20 cellular contexts compared by ENCODE assay signal in genomic region chr10:105585753-105586152, GRCh38.
DNase-seq lines count a peak whose midpoint lies in the region; ATAC-seq, FAIRE-seq and TF ChIP-seq lines count a peak whose summit lies in the region.
"Had no signal": no experiment of that assay in that cellular context is flagged by ENCODE, and none has a peak within 500 bp of the region (broad histone marks: within the 10 kb centered on the region; RNA-seq: fewer than 3 reads in every experiment).

No MANE protein-coding gene starts in this region.

- no peaks in the 10 kb centered on the region for H3K36me3 ChIP-seq in astrocyte (ENCODE audit: insufficient read depth, low read length)
- H3K36me3 ChIP-seq in A673 (ENCODE audit: insufficient read depth, low read length, poor library complexity, severe bottlenecking), result no peaks in the 10 kb centered on the region
- no peaks in the 10 kb centered on the region for H3K36me3 ChIP-seq in testis (ENCODE audit: low read depth, missing control alignments)
- H3K36me3 ChIP-seq: upper lobe of left lung had no signal

- intact Hi-C loops in A673 (cut with micrococcal nuclease; ENCODE audit: unreplicated experiment) (no loop called here), testis (cut with DNase I; ENCODE audit: low total_unique reads) (no loop called here)

- H3K9me3 ChIP-seq in astrocyte (ENCODE audit: insufficient read depth, low read depth, low read length) (no peaks in the 10 kb centered on the region), A673 (ENCODE audit: low read depth, low read length, poor library complexity, severe bottlenecking) (no peaks in the 10 kb centered on the region), testis (no peaks in the 10 kb centered on the region)
- H3K9me3 ChIP-seq: upper lobe of left lung had no signal

- FAIRE-seq in astrocyte (lab: Jason Lieb, UNC), result no peak
- FAIRE-seq: GM12878, TTC549 had no signal

- TF ChIP-seq POLR2A in testis (IDR thresholded peaks at IDR 0.05), result no peak

- DNase-seq in A172 (ENCODE audit: low spot score) (peak; percentile 62), HS-27A (ENCODE audit: low read depth) (peak; percentile 59), astrocyte (ENCODE audit: low read depth) (peak; percentile 66), iris pigment epithelial cell (ENCODE audit: low read depth) (peak; percentile 58), NCI-H446 (lab: John Stamatoyannopoulos, UW) (no peak), A673 (ENCODE audit: low spot score) (no peak), testis (no peak)
- DNase-seq: activated CD4-positive, alpha-beta T cell treated with anti-CD3 and anti-CD28 coated beads, Interleukin-2, amount 50 U/mL, for 1 hour; activated naive CD4-positive, alpha-beta T cell treated with anti-CD3 and anti-CD28 coated beads, Interleukin-2, amount 10 ng/mL, durations not matched to agents 7 days and 5 days; H9; left colon; NCI-H1694 treated with DMSO at 0.1 percent for 48 hours; NCI-H510A treated with DMSO at 0.1 percent for 48 hours; posterior cingulate gyrus; stimulated activated naive B cell treated with anti-CD40 and anti-IgM and Interleukin-4, amounts not matched to agents 10 μg/mL and 1 μg/mL and 100 μg/mL, for 72 hours; upper lobe of left lung had no signal

- no peaks in the 10 kb centered on the region for H4K20me1 ChIP-seq in astrocyte (ENCODE audit: insufficient read depth, low read length)

- POLR2A ChIA-PET in A673 (lab: Charles Lee; ENCODE audit: low non-redundant PET), result no interaction called here

- no peak for TF ChIP-seq CTCF in astrocyte (IDR thresholded peaks at IDR 0.05; ENCODE audit: insufficient read depth, low read depth, low read length)
- TF ChIP-seq CTCF in A673 (conservative IDR thresholded peaks at IDR 0.05; ENCODE audit: low read depth, low read length), result no peak
- TF ChIP-seq CTCF in testis (IDR thresholded peaks at IDR 0.05), result no peak

- H3K27ac ChIP-seq in astrocyte (ENCODE audit: low read depth, low read length) (no peak overlapping the region), A673 (ENCODE audit: low read depth, low read length, poor library complexity, severe bottlenecking) (no peak overlapping the region), testis (no peak overlapping the region)
- H3K27ac ChIP-seq: upper lobe of left lung had no signal

- no peak for ATAC-seq in GM18498 (IDR thresholded peaks at IDR 0.05; ENCODE audit: unreplicated experiment)
- ATAC-seq: GM12878; left colon; SK-N-SH treated with all-trans-retinoic acid at 6 μM for 48 hours; stimulated activated naive B cell treated with anti-CD40 and anti-IgM and Interleukin-4, amounts not matched to agents 10 μg/mL and 1 μg/mL and 100 μg/mL, for 72 hours had no signal

- H3K4me3 Mint-ChIP-seq in astrocyte (ENCODE audit: unreplicated experiment), result no peak overlapping the region
- H3K4me3 Mint-ChIP-seq: activated naive CD4-positive, alpha-beta T cell treated with anti-CD3 and anti-CD28 coated beads, Interleukin-2, amount 10 ng/mL, durations not matched to agents 7 days and 5 days; H9; stimulated activated naive B cell treated with anti-CD40 and anti-IgM and Interleukin-4, amounts not matched to agents 10 μg/mL and 1 μg/mL and 100 μg/mL, for 72 hours had no signal

- H3K4me1 ChIP-seq in astrocyte (ENCODE audit: insufficient read depth, low read length) (no peaks in the 10 kb centered on the region), A673 (ENCODE audit: insufficient read depth, low read length, poor library complexity, severe bottlenecking) (no peaks in the 10 kb centered on the region), testis (no peaks in the 10 kb centered on the region)
- H3K4me1 ChIP-seq: upper lobe of left lung had no signal

- no peaks in the 10 kb centered on the region for H3K9me3 Mint-ChIP-seq in astrocyte (ENCODE audit: unreplicated experiment)
- H3K9me3 Mint-ChIP-seq: H9 had no signal

- peaks cover 22% of the 10 kb centered on the region for H3K4me1 Mint-ChIP-seq in astrocyte (ENCODE audit: low read depth, unreplicated experiment)
- H3K4me1 Mint-ChIP-seq: activated naive CD4-positive, alpha-beta T cell treated with anti-CD3 and anti-CD28 coated beads, Interleukin-2, amount 10 ng/mL, durations not matched to agents 7 days and 5 days; stimulated activated naive B cell treated with anti-CD40 and anti-IgM and Interleukin-4, amounts not matched to agents 10 μg/mL and 1 μg/mL and 100 μg/mL, for 72 hours had no signal

- H3K4me3 ChIP-seq in astrocyte (ENCODE audit: insufficient read depth, low read depth, low read length), result no peak overlapping the region
- no peak overlapping the region for H3K4me3 ChIP-seq in A673 (ENCODE audit: low read depth, low read length, poor library complexity, severe bottlenecking)
- H3K4me3 ChIP-seq in testis, result no peak overlapping the region
- H3K4me3 ChIP-seq: GM12878, upper lobe of left lung had no signal

- H3K27me3 Mint-ChIP-seq in astrocyte (ENCODE audit: low read depth, unreplicated experiment), result no peaks in the 10 kb centered on the region
- H3K27me3 Mint-ChIP-seq: activated naive CD4-positive, alpha-beta T cell treated with anti-CD3 and anti-CD28 coated beads, Interleukin-2, amount 10 ng/mL, durations not matched to agents 7 days and 5 days; stimulated activated naive B cell treated with anti-CD40 and anti-IgM and Interleukin-4, amounts not matched to agents 10 μg/mL and 1 μg/mL and 100 μg/mL, for 72 hours had no signal

- CTCF ChIA-PET in A673 (lab: Charles Lee), result no interaction called here

- H3K27me3 ChIP-seq in astrocyte (ENCODE audit: insufficient read depth, low read length), result no peaks in the 10 kb centered on the region
- no peaks in the 10 kb centered on the region for H3K27me3 ChIP-seq in A673 (replicated peaks; ENCODE audit: insufficient read depth, low read depth, low read length, poor library complexity)
- no peaks in the 10 kb centered on the region for H3K27me3 ChIP-seq in testis
- H3K27me3 ChIP-seq: upper lobe of left lung had no signal

- BruUV-seq in A673 (replicated peaks; lab: Mats Ljungman, UMichigan), result no TSS peak

- peak overlapping the region; percentile 85 for H3K27ac Mint-ChIP-seq in astrocyte (ENCODE audit: unreplicated experiment)
- H3K27ac Mint-ChIP-seq: activated naive CD4-positive, alpha-beta T cell treated with anti-CD3 and anti-CD28 coated beads, Interleukin-2, amount 10 ng/mL, durations not matched to agents 7 days and 5 days; H9; stimulated activated naive B cell treated with anti-CD40 and anti-IgM and Interleukin-4, amounts not matched to agents 10 μg/mL and 1 μg/mL and 100 μg/mL, for 72 hours had no signal

- H3K4me2 ChIP-seq in astrocyte (ENCODE audit: low read length), result no peak overlapping the region

- no peak overlapping the region for H2AFZ ChIP-seq in astrocyte (ENCODE audit: low read depth, low read length)

- no peaks in the 10 kb centered on the region for H3K79me2 ChIP-seq in astrocyte (ENCODE audit: insufficient read depth, low read length)

- no peak overlapping the region for H3K9ac ChIP-seq in astrocyte (ENCODE audit: low read length)

- 76 to 84% methylated on average over 5 of the region's 5 CpGs for WGBS in testis, 2 donors

- H3K36me3 Mint-ChIP-seq in astrocyte (ENCODE audit: low read depth, unreplicated experiment), result no peaks in the 10 kb centered on the region
- H3K36me3 Mint-ChIP-seq: activated naive CD4-positive, alpha-beta T cell treated with anti-CD3 and anti-CD28 coated beads, Interleukin-2, amount 10 ng/mL, durations not matched to agents 7 days and 5 days; stimulated activated naive B cell treated with anti-CD40 and anti-IgM and Interleukin-4, amounts not matched to agents 10 μg/mL and 1 μg/mL and 100 μg/mL, for 72 hours had no signal

Comparison
In these comparisons a context has a peak if more than half of its experiments do, and no peak if none do; other contexts are left out.
1. DNase-seq: peak in A172 (single experiment), HS-27A (single experiment), astrocyte (single experiment) and iris pigment epithelial cell (single experiment); none in NCI-H446 (0 of 2), A673 (single experiment) and testis (single experiment).